In genomic region chr11:70263363-70263762, GRCh38 we compare ENCODE assay signal across 9 cellular contexts.
"Had no signal": no experiment of that assay in that cellular context is flagged by ENCODE, and none has a peak within 500 bp of the region (broad histone marks: within the 10 kb centered on the region; RNA-seq: fewer than 3 reads in every experiment).

No MANE protein-coding gene starts in this region.

- H3K27ac ChIP-seq: HL-60 had no signal

- H3K36me3 ChIP-seq: HAP-1 had no signal

- H3K4me2 ChIP-seq: GM23338 had no signal

- H3K4me3 ChIP-seq: GM23338, HAP-1 had no signal

- FAIRE-seq: H1, H54 had no signal

- H3K4me1 ChIP-seq: HAP-1 had no signal

- H3K9me3 ChIP-seq: HAP-1 had no signal

- ATAC-seq: GM23338, HCT116 had no signal

- H2AFZ ChIP-seq: GM23338 had no signal

- DNase-seq: HFFc6, IMR-90, KBM-7 had no signal
